8 cellular contexts compared by ENCODE assay signal in the genomic region with DNA sequence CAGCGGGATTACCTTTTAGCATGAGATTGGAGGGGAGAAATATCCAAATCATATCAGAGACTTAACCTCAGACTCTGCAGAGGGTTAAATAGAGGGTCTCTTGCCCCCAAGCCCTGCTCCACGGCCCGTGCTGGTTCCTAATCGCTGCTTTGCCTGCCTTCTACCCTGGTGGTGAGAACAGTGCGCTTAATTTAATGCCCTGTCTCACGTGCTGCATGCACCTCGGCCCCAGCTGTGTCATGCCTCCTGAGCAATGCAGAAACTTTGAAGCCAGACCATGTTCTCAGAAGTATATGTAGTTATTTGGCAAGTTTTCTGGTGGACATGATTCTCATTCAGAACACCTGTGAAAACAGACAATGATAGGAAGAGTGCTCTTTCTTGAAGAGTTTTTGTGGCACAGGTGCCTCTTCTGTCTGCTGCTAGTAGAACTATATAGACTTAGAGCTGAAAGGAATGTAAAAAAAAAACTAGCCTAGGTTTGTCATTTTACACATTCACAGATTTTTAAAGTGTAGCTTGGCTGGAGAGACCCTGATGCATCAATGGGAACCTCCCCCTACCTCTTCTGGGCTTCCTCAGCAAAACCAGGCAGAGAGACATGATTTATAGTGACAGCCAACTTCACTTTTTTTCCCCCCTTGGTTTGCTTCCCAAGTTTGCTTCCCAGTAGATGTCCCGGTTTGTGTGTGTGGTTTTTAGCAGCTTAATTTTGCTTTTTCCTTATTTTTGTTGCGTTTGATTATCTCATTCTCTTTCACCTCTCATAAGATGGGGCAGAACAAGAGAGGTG. TPM values are rescaled to one million over a fixed set of nuclear protein-coding genes. Genes with fewer than 3 reads are reported as not detected.
A peak's percentile ranks its signal among the peaks of the same experiment; 100 is the strongest.
DNase-seq lines count a peak whose midpoint lies in the region; ATAC-seq and TF ChIP-seq lines count a peak whose summit lies in the region.

No MANE protein-coding gene starts in this region.

- peak; percentile 45 for TF ChIP-seq CTCF in epithelial cell of esophagus (IDR thresholded peaks at IDR 0.05; ENCODE audit: insufficient read depth, low read depth, low read length, missing control alignments)

- H3K4me3 ChIP-seq in epithelial cell of esophagus (ENCODE audit: low read length) = peak overlapping the region; percentile 81

- DNase-seq in DMS 273 (lab: John Stamatoyannopoulos, UW; ENCODE audit: unreplicated experiment) (peak; percentile 62), DMS 273 treated with DMSO at 0.1 percent for 48 hours (lab: John Stamatoyannopoulos, UW) (no peak), HuH-7.5 (ENCODE audit: low spot score) (peak; percentile 34), epithelial cell of esophagus (ENCODE audit: low read depth) (peak; percentile 64), renal cortical epithelial cell (ENCODE audit: low read depth) (peak; percentile 47), ureter (ENCODE audit: low spot score) (no peak)
- DNase-seq in activated CD4-positive, alpha-beta T cell treated with anti-CD3 and anti-CD28 coated beads, Interleukin-2, amount 50 U/mL, for 1 hour = peak; percentile 53

- peak; percentile 37 for ATAC-seq in GM21576 (IDR thresholded peaks at IDR 0.05; ENCODE audit: unreplicated experiment)

RNA-seq across cellular contexts. Expression of a gene that starts 1.6 kb away (rescaled TPM):
- total RNA-seq in renal cortical epithelial cell = 20.0 and 25.2 TPM in 2 replicates
- 35.1 TPM for total RNA-seq in ureter

Comparison
In these comparisons a context has a peak if more than half of its experiments do, and no peak if none do; other contexts are left out.
1. DNase-seq: peak in DMS 273 (single experiment), HuH-7.5 (single experiment), activated CD4-positive, alpha-beta T cell treated with anti-CD3 and anti-CD28 coated beads, Interleukin-2, amount 50 U/mL, for 1 hour (single experiment), epithelial cell of esophagus (single experiment) and renal cortical epithelial cell (single experiment); none in DMS 273 treated with DMSO at 0.1 percent for 48 hours (single experiment) and ureter (single experiment).